In genomic region chr3:192905980-192906678, GRCh38 we compare ENCODE assay signal across 1 cellular context.
TF ChIP-seq lines count a peak whose summit lies in the region.

No MANE protein-coding gene starts in this region.

TF ChIP-seq in H1, 55 proteins besides CTCF, POLR2A, EP300 and RAD21:
- TF ChIP-seq KDM1A (IDR thresholded peaks at IDR 0.05; ENCODE audit: borderline replicate concordance, low read length) (peak; percentile 63; the same call in 1 of the 2 replicates), BCL11A (IDR thresholded peaks at IDR 0.05; ENCODE audit: low read depth in 2 of 2, low read length in 2 of 2) (no peak), SIN3A (conservative IDR thresholded peaks at IDR 0.05 in 1 of 2, IDR thresholded peaks at IDR 0.05 in 1 of 2; ENCODE audit: low read depth in 1 of 2, low read length in 2 of 2) (no peak)
